14 cellular contexts compared by ENCODE assay signal in the genomic region with DNA sequence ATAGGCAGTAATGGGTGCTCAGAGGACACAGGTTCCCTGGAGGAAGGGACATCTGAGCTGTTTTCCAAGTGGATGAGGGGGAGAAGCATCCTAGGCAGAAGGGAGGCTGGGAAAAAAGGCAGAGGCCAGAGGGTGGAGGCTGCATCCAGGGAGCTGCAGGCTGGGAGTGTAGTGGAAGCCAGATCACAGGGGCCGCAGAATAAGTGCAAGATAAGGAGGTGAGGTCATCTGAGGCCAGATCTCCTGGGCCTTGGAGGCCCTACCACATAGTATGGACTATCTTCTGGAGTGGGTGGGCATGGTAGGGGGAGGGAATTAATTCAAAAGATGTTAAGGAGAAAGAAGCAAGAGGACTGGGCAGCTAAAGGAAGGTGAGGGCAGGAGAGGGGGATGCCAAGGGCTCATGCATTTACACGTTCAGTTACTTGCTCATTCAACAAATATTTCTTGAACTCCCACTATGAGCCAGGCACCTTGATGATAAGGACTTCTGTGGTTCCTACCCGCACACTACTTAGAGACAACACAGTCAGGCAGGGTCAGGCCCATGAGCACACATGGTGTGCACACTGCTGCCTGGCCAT. TPM values are rescaled to one million over a fixed set of nuclear protein-coding genes. Genes with fewer than 3 reads are reported as not detected.
DNase-seq lines count a peak whose midpoint lies in the region; ATAC-seq and TF ChIP-seq lines count a peak whose summit lies in the region.
"Had no signal": no experiment of that assay in that cellular context is flagged by ENCODE, and none has a peak within 500 bp of the region (broad histone marks: within the 10 kb centered on the region; RNA-seq: fewer than 3 reads in every experiment).

No MANE protein-coding gene starts in this region.

- H3K4me1 ChIP-seq in GM23248 (ENCODE audit: insufficient read depth): peaks cover 24% of the 10 kb centered on the region
- peaks cover 27% of the 10 kb centered on the region for H3K4me1 ChIP-seq in CD8-positive, alpha-beta T cell (ENCODE audit: insufficient read depth, low read length)

- H3K4me3 ChIP-seq in GM23248 (no peak overlapping the region), fibroblast of pulmonary artery (replicated peaks; ENCODE audit: low read depth, low read length) (no peak overlapping the region)
- H3K4me3 ChIP-seq in CD8-positive, alpha-beta T cell (ENCODE audit: low read depth, low read length): no peak overlapping the region
- H3K4me3 ChIP-seq: ovary, thoracic aorta had no signal

- in situ Hi-C loops in GM23248 (cut with MboI): no loop called here

- peaks cover 22% of the 10 kb centered on the region for H3K79me2 ChIP-seq in GM23248 (ENCODE audit: insufficient read depth)

- H3K9me3 ChIP-seq in GM23248 (ENCODE audit: low read depth): no peaks in the 10 kb centered on the region
- H3K9me3 ChIP-seq in CD8-positive, alpha-beta T cell (ENCODE audit: low read length): no peaks in the 10 kb centered on the region
- H3K9me3 ChIP-seq: ovary, thoracic aorta had no signal

- H4K20me1 ChIP-seq in GM23248 (ENCODE audit: insufficient read depth): no peaks in the 10 kb centered on the region

- H2AFZ ChIP-seq in GM23248: no peak overlapping the region

- H3K4me1 Mint-ChIP-seq in T-cell (peaks cover 21 to 26% (median 25%) of the 10 kb centered on the region in 3 donors), progenitor cell of endocrine pancreas (ENCODE audit: low read depth) (peaks cover 16% of the 10 kb centered on the region)
- peaks cover 23% of the 10 kb centered on the region for H3K4me1 Mint-ChIP-seq in CD8-positive, alpha-beta T cell (ENCODE audit: low read depth)

- peak; percentile 31 for DNase-seq in GM23248
- DNase-seq in T-cell: no peak
- DNase-seq in fibroblast of pulmonary artery (ENCODE audit: low read depth): peak; percentile 24
- no peak for DNase-seq in progenitor cell of endocrine pancreas (ENCODE audit: low spot score, unreplicated experiment)
- DNase-seq in DMS153 (lab: John Stamatoyannopoulos, UW): no peak
- DNase-seq in stimulated activated CD4-positive, alpha-beta T cell treated with anti-CD3 and anti-CD28 coated beads, Interleukin-12 subunit alpha, Interleukin-12 subunit beta, amount 100 ng/mL, for 4 hours: no peak
- no peak for DNase-seq in CD8-positive, alpha-beta T cell
- DNase-seq: activated CD4-positive, alpha-beta T cell treated with anti-CD3 and anti-CD28 coated beads for 48 hours; activated T-cell treated with anti-CD3 and anti-CD28 coated beads, Interleukin-2, amount 50 U/mL, for 4 hours; ovary; stimulated activated CD4-positive, alpha-beta T cell treated with anti-CD3 and anti-CD28 coated beads, Interleukin-15, amount 100 ng/mL, for 24 hours had no signal

- no peak overlapping the region for H3K27ac Mint-ChIP-seq in T-cell
- peak overlapping the region; percentile 79 for H3K27ac Mint-ChIP-seq in progenitor cell of endocrine pancreas
- no peak overlapping the region for H3K27ac Mint-ChIP-seq in CD8-positive, alpha-beta T cell

- peaks cover 3% of the 10 kb centered on the region; the same call in 1 of the 2 replicates for H3F3A ChIP-seq in GM23248 (ENCODE audit: insufficient read depth)

- no peak overlapping the region for H3K4me2 ChIP-seq in GM23248 (ENCODE audit: unreplicated experiment)

- H3K36me3 ChIP-seq in GM23248 (ENCODE audit: low read depth): no peaks in the 10 kb centered on the region
- H3K36me3 ChIP-seq in CD8-positive, alpha-beta T cell (ENCODE audit: insufficient read depth, low read length): no peaks in the 10 kb centered on the region
- H3K36me3 ChIP-seq: ovary, thoracic aorta had no signal

- no peaks in the 10 kb centered on the region for H3K9me2 ChIP-seq in GM23248 (ENCODE audit: insufficient read depth)

- TF ChIP-seq CTCF in fibroblast of pulmonary artery (IDR thresholded peaks at IDR 0.05; ENCODE audit: low read length, missing control alignments) (no peak), progenitor cell of endocrine pancreas (IDR thresholded peaks at IDR 0.05; ENCODE audit: unreplicated experiment) (no peak)
- no peak for TF ChIP-seq CTCF in CD8-positive, alpha-beta T cell (IDR thresholded peaks at IDR 0.05)

- POLR2A ChIA-PET in T-cell (lab: Charles Lee): no interaction called here
- POLR2A ChIA-PET in CD8-positive, alpha-beta T cell (lab: Charles Lee): no interaction called here

- H3K36me3 Mint-ChIP-seq in T-cell: no peaks in the 10 kb centered on the region
- H3K36me3 Mint-ChIP-seq in progenitor cell of endocrine pancreas (ENCODE audit: insufficient read depth): no peaks in the 10 kb centered on the region
- H3K36me3 Mint-ChIP-seq in CD8-positive, alpha-beta T cell: no peaks in the 10 kb centered on the region

- no peak overlapping the region for H3K27ac ChIP-seq in GM23248
- H3K27ac ChIP-seq in CD8-positive, alpha-beta T cell (ENCODE audit: low read depth, low read length): no peak overlapping the region
- H3K27ac ChIP-seq: ovary, thoracic aorta had no signal

- WGBS in GM23248 (ENCODE audit: low coverage in 1 of 2, low lambda C conversion rate in 2 of 2, missing lambda C conversion rate in 2 of 2), 2 experiments: 84 to 86% methylated on average over 3 of the region's 3 CpGs

- CTCF ChIA-PET in T-cell (lab: Charles Lee): interaction anchor here (0.6 to 1.0 kb wide), 3 partner anchors 12 to 644 kb away, joined by 3 to 4 read pairs (median 4); no protein-coding TSS in a partner anchor
- CTCF ChIA-PET in CD8-positive, alpha-beta T cell (lab: Charles Lee): interaction anchor here (1.0 to 7.2 kb wide), 5 partner anchors 8 to 141 kb away, joined by 3 to 92 read pairs (median 6); no protein-coding TSS in a partner anchor

- H3K9ac ChIP-seq in GM23248: no peak overlapping the region

- H3K27me3 Mint-ChIP-seq in T-cell (peaks cover 10 to 14% of the 10 kb centered on the region in 2 donors), progenitor cell of endocrine pancreas (peaks cover 32% of the 10 kb centered on the region)
- H3K27me3 Mint-ChIP-seq in CD8-positive, alpha-beta T cell (ENCODE audit: low read depth): peaks cover 9% of the 10 kb centered on the region

- no peaks in the 10 kb centered on the region for H3K27me3 ChIP-seq in GM23248 (replicated peaks; ENCODE audit: insufficient read depth)
- peaks cover 13% of the 10 kb centered on the region for H3K27me3 ChIP-seq in CD8-positive, alpha-beta T cell (ENCODE audit: insufficient read depth, low read length)
- H3K27me3 ChIP-seq: ovary had no signal

- no peak for ATAC-seq in T-cell (replicated peaks in 1 of 4)
- ATAC-seq in CD8-positive, alpha-beta T cell: no peak
- ATAC-seq: activated T-cell treated with anti-CD3 and anti-CD28 coated beads, Interleukin-2, amount 50 U/mL, for 4 hours; Right ventricle myocardium inferior had no signal

- H3K9me3 Mint-ChIP-seq in T-cell: no peaks in the 10 kb centered on the region
- H3K9me3 Mint-ChIP-seq in progenitor cell of endocrine pancreas (ENCODE audit: low read depth): no peaks in the 10 kb centered on the region
- H3K9me3 Mint-ChIP-seq in CD8-positive, alpha-beta T cell: no peaks in the 10 kb centered on the region
- H3K9me3 Mint-ChIP-seq: activated T-cell treated with anti-CD3 and anti-CD28 coated beads, Interleukin-2, amount 50 U/mL, for 4 hours had no signal

- H3K4me3 Mint-ChIP-seq in T-cell (peak overlapping the region in 2 of 3 donors; percentile 39 to 80), progenitor cell of endocrine pancreas (ENCODE audit: low read depth) (no peak overlapping the region)
- H3K4me3 Mint-ChIP-seq in CD8-positive, alpha-beta T cell: no peak overlapping the region
- H3K4me3 Mint-ChIP-seq: activated T-cell treated with anti-CD3 and anti-CD28 coated beads, Interleukin-2, amount 50 U/mL, for 4 hours had no signal

- intact Hi-C loops in CD8-positive, alpha-beta T cell (cut with DNase I, micrococcal nuclease): loop anchor here in 1 of 2 experiments (10.0 kb wide), 1 partner anchor 399 kb away; no protein-coding TSS in a partner anchor

RNA-seq across cellular contexts. Expression of a gene that starts 2.4 kb away (rescaled TPM):
- 27.8 and 81.3 TPM in 2 replicates for total RNA-seq in GM23248 (2014; rRNA removed; shearing (Covaris generic))
- polyA plus RNA-seq in GM23248 (2016; fragmentation: Nextera tagmentation; extraction: Ambion mirVana): 91.6 and 95.0 TPM in 2 replicates
- total RNA-seq in T-cell (10 to 100 TPM; 33.9 to 60.7 (median 52.4) TPM), progenitor cell of endocrine pancreas (72.7 and 78.8 TPM in 2 replicates)
- total RNA-seq in CD8-positive, alpha-beta T cell: 10 to 100 TPM; 17.4 to 23.4 TPM

RNA-seq across cellular contexts. Expression of a gene that starts 36.1 kb away (rescaled TPM):
- total RNA-seq in GM23248 (2014; rRNA removed; shearing (Covaris generic)): 21.9 and 30.7 TPM in 2 replicates
- 19.6 and 19.9 TPM in 2 replicates for polyA plus RNA-seq in GM23248 (2016; fragmentation: Nextera tagmentation; extraction: Ambion mirVana)
- total RNA-seq in T-cell (10 to 100 TPM; 55.3 to 69.0 (median 64.0) TPM), progenitor cell of endocrine pancreas (67.8 and 69.8 TPM in 2 replicates)
- 10 to 100 TPM; 42.1 to 45.4 TPM for total RNA-seq in CD8-positive, alpha-beta T cell

RNA-seq across cellular contexts. Expression of a gene that starts 42.9 kb away (rescaled TPM):
- total RNA-seq in GM23248 (2014; rRNA removed; shearing (Covaris generic)): not detected in 2 replicates
- polyA plus RNA-seq in GM23248 (2016; fragmentation: Nextera tagmentation; extraction: Ambion mirVana): not detected in 2 replicates
- total RNA-seq in T-cell: not detected
- not detected in 2 replicates for total RNA-seq in progenitor cell of endocrine pancreas
- not detected for total RNA-seq in CD8-positive, alpha-beta T cell
- total RNA-seq: activated T-cell treated with anti-CD3 and anti-CD28 coated beads, Interleukin-2, amount 50 U/mL, for 4 hours; fibroblast of villous mesenchyme; Right ventricle myocardium inferior; thoracic aorta had no signal

RNA-seq across cellular contexts. Expression of a gene that starts 45.3 kb away (rescaled TPM):
- 112 and 166 TPM in 2 replicates for total RNA-seq in GM23248 (2014; rRNA removed; shearing (Covaris generic))
- polyA plus RNA-seq in GM23248 (2016; fragmentation: Nextera tagmentation; extraction: Ambion mirVana): 135 and 140 TPM in 2 replicates
- total RNA-seq in T-cell: 10 to 100 TPM; 41.5 to 49.6 (median 45.8) TPM
- 65.3 and 67.5 TPM in 2 replicates for total RNA-seq in progenitor cell of endocrine pancreas
- total RNA-seq in CD8-positive, alpha-beta T cell: 10 to 100 TPM; 56.3 to 62.0 TPM

Comparison
In these comparisons a context has a peak if more than half of its experiments do, and no peak if none do; other contexts are left out.
1. DNase-seq: peak in GM23248 (single experiment) and fibroblast of pulmonary artery (single experiment); none in T-cell (0 of 34), progenitor cell of endocrine pancreas (single experiment), DMS153 (single experiment), stimulated activated CD4-positive, alpha-beta T cell treated with anti-CD3 and anti-CD28 coated beads, Interleukin-12 subunit alpha, Interleukin-12 subunit beta, amount 100 ng/mL, for 4 hours (single experiment) and CD8-positive, alpha-beta T cell (0 of 7).
2. H3K4me3 Mint-ChIP-seq: peak in T-cell (2 of 3); none in progenitor cell of endocrine pancreas (single experiment) and CD8-positive, alpha-beta T cell (single experiment).